Comparison of ENCODE assay signal across 7 cellular contexts in the genomic region with DNA sequence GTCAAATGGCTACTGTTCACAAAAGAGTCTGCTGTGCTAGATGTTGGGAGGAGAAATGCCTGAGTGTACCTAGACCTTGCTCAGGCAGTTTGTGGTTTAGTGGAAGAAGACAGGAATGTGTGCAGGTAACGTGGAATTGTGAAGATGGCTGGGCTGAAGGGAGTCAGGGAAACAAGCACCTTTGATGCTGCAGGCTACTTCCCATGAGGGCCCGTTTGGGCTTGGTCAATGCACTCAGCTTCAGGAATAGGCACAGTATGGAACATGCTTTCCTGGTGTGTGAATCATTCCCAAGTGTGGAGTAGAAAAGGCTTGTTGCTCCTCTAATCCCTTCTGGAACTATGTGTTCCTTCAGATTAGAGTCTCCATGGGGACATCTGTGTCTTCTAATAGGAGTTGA.
"Had no signal": no experiment of that assay in that cellular context is flagged by ENCODE, and none has a peak within 500 bp of the region (broad histone marks: within the 10 kb centered on the region; RNA-seq: fewer than 3 reads in every experiment).

No MANE protein-coding gene starts in this region.

- DNase-seq: H9, HCEC 1CT, IMR-90, KG1 had no signal

- H3K4me1 Mint-ChIP-seq: GM23338, H9 had no signal

- H3K27ac Mint-ChIP-seq: GM23338 had no signal

- H3K27ac ChIP-seq: HL-60 had no signal

- ATAC-seq: GM23338, K562 had no signal

- H3K9me3 Mint-ChIP-seq: GM23338, H9 had no signal

- H3K4me3 ChIP-seq: GM23338, K562 had no signal

- H3K4me2 ChIP-seq: GM23338 had no signal

- H3K4me3 Mint-ChIP-seq: GM23338, H9 had no signal

- H2AFZ ChIP-seq: GM23338 had no signal
